In genomic region chr2:150280255-150280654, GRCh38 we compare ENCODE assay signal across 12 cellular contexts.
DNase-seq lines count a peak whose midpoint lies in the region; ATAC-seq and TF ChIP-seq lines count a peak whose summit lies in the region.
"Had no signal": no experiment of that assay in that cellular context is flagged by ENCODE, and none has a peak within 500 bp of the region (broad histone marks: within the 10 kb centered on the region; RNA-seq: fewer than 3 reads in every experiment).

No MANE protein-coding gene starts in this region.

- H3K36me3 Mint-ChIP-seq in naive thymus-derived CD4-positive, alpha-beta T cell: peaks cover 0 to 7% (median 0%) of the 10 kb centered on the region in 5 donors
- H3K36me3 Mint-ChIP-seq: naive B cell had no signal

- TF ChIP-seq CTCF in brain microvascular endothelial cell (IDR thresholded peaks at IDR 0.05; ENCODE audit: low read depth, low read length, missing control alignments) (no peak), left ventricle myocardium inferior (IDR thresholded peaks at IDR 0.05; ENCODE audit: borderline replicate concordance) (no peak), stomach (IDR thresholded peaks at IDR 0.05) (no peak)

- no peak for TF ChIP-seq POLR2A in stomach (IDR thresholded peaks at IDR 0.05)

- CTCF ChIA-PET in naive thymus-derived CD4-positive, alpha-beta T cell (lab: Charles Lee): no interaction called here

- peaks cover 27% of the 10 kb centered on the region for H3K4me1 ChIP-seq in left ventricle myocardium inferior
- H3K4me1 ChIP-seq in stomach: peaks cover 0 to 5% (median 0%) of the 10 kb centered on the region in 4 donors
- H3K4me1 ChIP-seq in naive thymus-derived CD4-positive, alpha-beta T cell (ENCODE audit: control insufficient read depth in 2 of 2, insufficient read depth in 2 of 2, low read length in 2 of 2): no peaks in the 10 kb centered on the region

- in situ Hi-C loops in brain microvascular endothelial cell (cut with HindIII; ENCODE audit: low pct_ligation_motif_present, low sequenced_read_pairs): no loop called here

- POLR2A ChIA-PET in naive thymus-derived CD4-positive, alpha-beta T cell (lab: Charles Lee): no interaction called here

- intact Hi-C loops in left ventricle myocardium inferior (cut with micrococcal nuclease) (no loop called here), stomach (cut with DNase I; ENCODE audit: low total_unique reads) (no loop called here)
- intact Hi-C loops in naive thymus-derived CD4-positive, alpha-beta T cell (cut with micrococcal nuclease): no loop called here

- TF ChIP-seq EP300 in stomach (IDR thresholded peaks at IDR 0.05): no peak

- ATAC-seq in naive thymus-derived CD4-positive, alpha-beta T cell: no peak
- no peak for ATAC-seq in HG02763 (IDR thresholded peaks at IDR 0.05; ENCODE audit: unreplicated experiment)
- ATAC-seq: activated naive CD8-positive, alpha-beta T cell treated with anti-CD3 and anti-CD28 coated beads, Interleukin-2, amount 50 U/mL, for 24 hours had no signal

- H3K27me3 ChIP-seq in brain microvascular endothelial cell (replicated peaks) (no peaks in the 10 kb centered on the region), left ventricle myocardium inferior (ENCODE audit: low read depth) (no peaks in the 10 kb centered on the region), stomach (no peaks in the 10 kb centered on the region)
- H3K27me3 ChIP-seq in naive thymus-derived CD4-positive, alpha-beta T cell (ENCODE audit: control insufficient read depth in 2 of 2, insufficient read depth in 2 of 2, low read length in 2 of 2): no peaks in the 10 kb centered on the region

- DNase-seq in GM04504 (ENCODE audit: low read depth): peak; percentile 91
- DNase-seq in brain microvascular endothelial cell: peak; percentile 11
- no peak for DNase-seq in left ventricle myocardium inferior
- no peak for DNase-seq in stomach
- no peak for DNase-seq in naive thymus-derived CD4-positive, alpha-beta T cell
- no peak for DNase-seq in NCI-H187 treated with DMSO at 0.1 percent for 48 hours (lab: John Stamatoyannopoulos, UW)
- no peak for DNase-seq in germinal center (ENCODE audit: low spot score)
- DNase-seq: activated naive CD8-positive, alpha-beta T cell treated with anti-CD3 and anti-CD28 coated beads, Interleukin-2, amount 50 U/mL, for 24 hours; COR-L47; naive B cell; PC-9 had no signal

- peaks cover 18% of the 10 kb centered on the region for H3K9me3 ChIP-seq in left ventricle myocardium inferior (replicated peaks)
- peaks cover 0 to 18% (median 11%) of the 10 kb centered on the region in 4 donors for H3K9me3 ChIP-seq in stomach
- H3K9me3 ChIP-seq in naive thymus-derived CD4-positive, alpha-beta T cell (ENCODE audit: control insufficient read depth in 2 of 3, low read length in 3 of 3): peaks cover 0 to 11% (median 0%) of the 10 kb centered on the region in 3 experiments

- H3K4me3 Mint-ChIP-seq in naive thymus-derived CD4-positive, alpha-beta T cell: no peak overlapping the region
- H3K4me3 Mint-ChIP-seq: activated naive CD8-positive, alpha-beta T cell treated with anti-CD3 and anti-CD28 coated beads, Interleukin-2, amount 50 U/mL, for 24 hours; naive B cell had no signal

- 23 to 50% (median 42%) methylated on average over 1 of the region's 1 CpG for WGBS in stomach, 5 donors

- H3K4me3 ChIP-seq in brain microvascular endothelial cell (ENCODE audit: low read depth, low read length) (no peak overlapping the region), left ventricle myocardium inferior (no peak overlapping the region), stomach (no peak overlapping the region)
- H3K4me3 ChIP-seq in naive thymus-derived CD4-positive, alpha-beta T cell (ENCODE audit: low read length): no peak overlapping the region
- H3K4me3 ChIP-seq: PC-9 had no signal

- no peaks in the 10 kb centered on the region for H3K4me1 Mint-ChIP-seq in naive thymus-derived CD4-positive, alpha-beta T cell
- H3K4me1 Mint-ChIP-seq: activated naive CD8-positive, alpha-beta T cell treated with anti-CD3 and anti-CD28 coated beads, Interleukin-2, amount 50 U/mL, for 24 hours; naive B cell had no signal

- peaks cover 0 to 5% (median 0%) of the 10 kb centered on the region in 5 donors for H3K27me3 Mint-ChIP-seq in naive thymus-derived CD4-positive, alpha-beta T cell
- H3K27me3 Mint-ChIP-seq: activated naive CD8-positive, alpha-beta T cell treated with anti-CD3 and anti-CD28 coated beads, Interleukin-2, amount 50 U/mL, for 24 hours; naive B cell had no signal

- H3K27ac Mint-ChIP-seq in naive thymus-derived CD4-positive, alpha-beta T cell: no peak overlapping the region
- H3K27ac Mint-ChIP-seq: activated naive CD8-positive, alpha-beta T cell treated with anti-CD3 and anti-CD28 coated beads, Interleukin-2, amount 50 U/mL, for 24 hours; naive B cell had no signal

- H3K36me3 ChIP-seq in brain microvascular endothelial cell (replicated peaks) (no peaks in the 10 kb centered on the region), left ventricle myocardium inferior (no peaks in the 10 kb centered on the region), stomach (no peaks in the 10 kb centered on the region)
- H3K36me3 ChIP-seq in naive thymus-derived CD4-positive, alpha-beta T cell (ENCODE audit: control insufficient read depth in 2 of 3, insufficient read depth in 3 of 3, low read length in 3 of 3): no peaks in the 10 kb centered on the region

- peaks cover 10 to 38% (median 23%) of the 10 kb centered on the region in 11 donors for H3K9me3 Mint-ChIP-seq in naive thymus-derived CD4-positive, alpha-beta T cell

- no peak overlapping the region for H3K27ac ChIP-seq in brain microvascular endothelial cell
- peak overlapping the region; percentile 71 for H3K27ac ChIP-seq in left ventricle myocardium inferior (replicated peaks)
- H3K27ac ChIP-seq in stomach: peak overlapping the region in 3 of 5 donors; percentile 9 to 57 (median 14)
- H3K27ac ChIP-seq in naive thymus-derived CD4-positive, alpha-beta T cell (ENCODE audit: low read depth, low read length): no peak overlapping the region
- H3K27ac ChIP-seq: PC-9 had no signal

Comparison
In these comparisons a context has a peak if more than half of its experiments do, and no peak if none do; other contexts are left out.
1. DNase-seq: peak in GM04504 (single experiment) and brain microvascular endothelial cell (single experiment); none in left ventricle myocardium inferior (single experiment), stomach (single experiment), naive thymus-derived CD4-positive, alpha-beta T cell (0 of 9), NCI-H187 treated with DMSO at 0.1 percent for 48 hours (single experiment) and germinal center (single experiment).
2. H3K27ac ChIP-seq: peak in left ventricle myocardium inferior (single experiment) and stomach (3 of 5); none in brain microvascular endothelial cell (single experiment) and naive thymus-derived CD4-positive, alpha-beta T cell (single experiment).